Comparison of ENCODE assay signal across 8 cellular contexts in the genomic region with DNA sequence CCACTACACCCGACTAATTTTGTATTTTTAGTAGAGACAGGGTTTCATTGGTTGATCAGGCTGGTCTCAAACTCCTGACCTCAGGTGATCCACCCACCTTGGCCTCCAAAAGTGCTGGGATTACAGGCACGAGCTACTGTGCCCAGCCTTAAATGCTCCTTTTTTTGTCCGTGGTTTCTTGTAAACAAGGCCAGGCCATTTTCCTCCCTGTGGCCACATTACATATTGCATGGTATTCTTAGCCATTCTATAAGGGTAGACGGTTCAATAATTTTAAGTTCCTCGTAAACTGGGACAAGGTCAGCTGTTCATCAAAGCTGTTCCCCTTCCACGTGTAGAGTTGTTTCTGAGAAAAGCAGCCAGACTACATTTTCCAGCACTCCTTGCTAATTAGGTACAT. TPM values are rescaled to one million over a fixed set of nuclear protein-coding genes. Genes with fewer than 3 reads are reported as not detected.
A peak's percentile ranks its signal among the peaks of the same experiment; 100 is the strongest.
DNase-seq lines count a peak whose midpoint lies in the region; ATAC-seq, FAIRE-seq and TF ChIP-seq lines count a peak whose summit lies in the region.

No MANE protein-coding gene starts in this region.

- no peak for FAIRE-seq in GM19239 (lab: Jason Lieb, UNC)

- H3K9me3 ChIP-seq in adrenal gland (replicated peaks in 1 of 3) (no peaks in the 10 kb centered on the region), lower lobe of right lung (no peaks in the 10 kb centered on the region)

- TF ChIP-seq CTCF in adrenal gland (IDR thresholded peaks at IDR 0.05): peak; percentile 28 to 54 (median 43)
- peak; percentile 31 for TF ChIP-seq CTCF in lower lobe of right lung (IDR thresholded peaks at IDR 0.05)

- H3K4me3 ChIP-seq in H7 (ENCODE audit: insufficient read depth, low read depth, low read length) (no peak overlapping the region), adrenal gland (no peak overlapping the region), lower lobe of right lung (no peak overlapping the region)

- H3K27ac ChIP-seq in adrenal gland (peak overlapping the region in 3 of 5 donors; percentile 71 to 96 (median 82)), lower lobe of right lung (no peak overlapping the region)

- H3K4me1 ChIP-seq in adrenal gland (replicated peaks in 1 of 2) (peaks cover 8 to 21% of the 10 kb centered on the region in 2 donors), lower lobe of right lung (peaks cover 24% of the 10 kb centered on the region)

- no peak for ATAC-seq in lower lobe of right lung
- ATAC-seq in GM21423 (IDR thresholded peaks at IDR 0.05; ENCODE audit: unreplicated experiment): no peak

- 36 to 51% (median 40%) methylated on average over 6 of the region's 6 CpGs for WGBS in adrenal gland, 4 donors

- H3K36me3 ChIP-seq in H7 (replicated peaks; ENCODE audit: control insufficient read depth, insufficient read depth, low read length): no peaks in the 10 kb centered on the region
- H3K36me3 ChIP-seq in adrenal gland (replicated peaks in 1 of 2): no peaks in the 10 kb centered on the region
- no peaks in the 10 kb centered on the region for H3K36me3 ChIP-seq in lower lobe of right lung

- intact Hi-C loops in adrenal gland (cut with DNase I): no loop called here
- intact Hi-C loops in lower lobe of right lung (cut with DNase I): no loop called here

- peak; percentile 7 to 18 for DNase-seq in AML-193 (lab: John Stamatoyannopoulos, UW)
- DNase-seq in H7: peak; percentile 45
- peak in 2 of 7 donors; percentile 31 to 35 for DNase-seq in adrenal gland
- DNase-seq in lower lobe of right lung: no peak
- no peak for DNase-seq in NCI-H524 treated with DMSO at 0.1 percent for 48 hours (lab: John Stamatoyannopoulos, UW)
- DNase-seq in hepatic stellate cell (ENCODE audit: low spot score): no peak
- no peak for DNase-seq in GM19239 (ENCODE audit: insufficient read length, low spot score)

- peaks cover 21% of the 10 kb centered on the region for H3K27me3 ChIP-seq in H7 (ENCODE audit: control insufficient read depth, insufficient read depth, low read length)
- no peaks in the 10 kb centered on the region for H3K27me3 ChIP-seq in adrenal gland
- no peaks in the 10 kb centered on the region for H3K27me3 ChIP-seq in lower lobe of right lung (ENCODE audit: low read depth)

- no peak for TF ChIP-seq POLR2A in adrenal gland (IDR thresholded peaks at IDR 0.05)

RNA-seq across cellular contexts. Expression of a gene that starts 10.3 kb away (rescaled TPM):
- 29.9 and 30.9 TPM in 2 replicates for total RNA-seq in H7 (2014; rRNA removed; shearing (Covaris generic))
- total RNA-seq in adrenal gland (10 to 100 TPM; 16.2 to 65.3 (median 30.1) TPM), lower lobe of right lung (32.5 TPM)
- polyA plus RNA-seq in adrenal gland: 10 to 100 TPM in 1 of 3 donors, 1 to 10 TPM in 2; 7.1 to 25.8 (median 9.7) TPM

RNA-seq across cellular contexts. Expression of a gene that starts 38.4 kb away (rescaled TPM):
- total RNA-seq in H7 (2014; rRNA removed; shearing (Covaris generic)): 3.9 and 4.1 TPM in 2 replicates
- not detected for total RNA-seq in adrenal gland
- under 1 TPM in 1 of 3 donors, not detected in 2; 0.03 TPM for polyA plus RNA-seq in adrenal gland
- total RNA-seq in lower lobe of right lung: 1.1 TPM

Comparison
In these comparisons a context has a peak if more than half of its experiments do, and no peak if none do; other contexts are left out.
1. DNase-seq: peak in AML-193 (2 of 2) and H7 (single experiment); none in lower lobe of right lung (single experiment), NCI-H524 treated with DMSO at 0.1 percent for 48 hours (single experiment), hepatic stellate cell (single experiment) and GM19239 (single experiment).